Comparison of ENCODE assay signal across 17 cellular contexts in genomic region chr7:132298782-132299181, GRCh38.
DNase-seq lines count a peak whose midpoint lies in the region; ATAC-seq and TF ChIP-seq lines count a peak whose summit lies in the region.
"Had no signal": no experiment of that assay in that cellular context is flagged by ENCODE, and none has a peak within 500 bp of the region (broad histone marks: within the 10 kb centered on the region; RNA-seq: fewer than 3 reads in every experiment).

No MANE protein-coding gene starts in this region.

- H3K4me3 Mint-ChIP-seq in activated naive CD4-positive, alpha-beta T cell treated with anti-CD3 and anti-CD28 coated beads for 36 hours, result no peak overlapping the region
- H3K4me3 Mint-ChIP-seq: activated CD4-positive, alpha-beta T cell treated with anti-CD3 and anti-CD28 coated beads, Interleukin-2, amount 10 ng/mL, durations not matched to agents 24 days and 14 days; nephron had no signal

- no peaks in the 10 kb centered on the region for H3K4me1 Mint-ChIP-seq in activated naive CD4-positive, alpha-beta T cell treated with anti-CD3 and anti-CD28 coated beads for 36 hours (ENCODE audit: low read depth)
- H3K4me1 Mint-ChIP-seq: nephron had no signal

- no peak overlapping the region for H3K4me3 ChIP-seq in fibroblast of pulmonary artery (replicated peaks; ENCODE audit: low read depth, low read length)
- H3K4me3 ChIP-seq: skin epidermis had no signal

- H3K27ac Mint-ChIP-seq in activated naive CD4-positive, alpha-beta T cell treated with anti-CD3 and anti-CD28 coated beads for 36 hours, result no peak overlapping the region
- H3K27ac Mint-ChIP-seq: activated CD4-positive, alpha-beta T cell treated with anti-CD3 and anti-CD28 coated beads, Interleukin-2, amount 10 ng/mL, durations not matched to agents 24 days and 14 days; nephron had no signal

- no peaks in the 10 kb centered on the region for H3K9me3 Mint-ChIP-seq in activated naive CD4-positive, alpha-beta T cell treated with anti-CD3 and anti-CD28 coated beads for 36 hours
- H3K9me3 Mint-ChIP-seq: activated CD4-positive, alpha-beta T cell treated with anti-CD3 and anti-CD28 coated beads, Interleukin-2, amount 10 ng/mL, durations not matched to agents 24 days and 14 days; nephron had no signal

- intact Hi-C loops in activated naive CD4-positive, alpha-beta T cell treated with anti-CD3 and anti-CD28 coated beads for 36 hours (cut with micrococcal nuclease), result no loop called here

- no peaks in the 10 kb centered on the region for H3K27me3 Mint-ChIP-seq in activated naive CD4-positive, alpha-beta T cell treated with anti-CD3 and anti-CD28 coated beads for 36 hours (ENCODE audit: low read depth)
- H3K27me3 Mint-ChIP-seq: activated CD4-positive, alpha-beta T cell treated with anti-CD3 and anti-CD28 coated beads, Interleukin-2, amount 10 ng/mL, durations not matched to agents 24 days and 14 days had no signal

- ATAC-seq in HG02642 (IDR thresholded peaks at IDR 0.05; ENCODE audit: poor library complexity, unreplicated experiment), result no peak
- ATAC-seq in GM18498 (IDR thresholded peaks at IDR 0.05; ENCODE audit: unreplicated experiment), result no peak
- ATAC-seq: left colon had no signal

- H3K36me3 Mint-ChIP-seq in activated naive CD4-positive, alpha-beta T cell treated with anti-CD3 and anti-CD28 coated beads for 36 hours (ENCODE audit: low read depth), result no peaks in the 10 kb centered on the region

- DNase-seq in NCI-H1092 treated with DMSO at 0.1 percent for 48 hours (lab: John Stamatoyannopoulos, UW) (peak; percentile 34), NCI-H1092 (lab: John Stamatoyannopoulos, UW) (no peak), RWPE1 (ENCODE audit: low spot score) (peak; percentile 26), fibroblast of pulmonary artery (ENCODE audit: low read depth) (peak; percentile 57), superior temporal gyrus (ENCODE audit: extremely low spot score) (peak; percentile 24)
- no peak for DNase-seq in activated naive CD4-positive, alpha-beta T cell treated with anti-CD3 and anti-CD28 coated beads for 36 hours
- DNase-seq: activated CD4-positive, alpha-beta T cell treated with anti-CD3 and anti-CD28 coated beads, Interleukin-2, amount 10 ng/mL, durations not matched to agents 24 days and 14 days; activated gamma-delta T cell; DMS79 treated with DMSO at 0.1 percent for 48 hours; left colon; T-helper 2 cell had no signal

- H3K27ac ChIP-seq in RWPE1, result no peak overlapping the region
- H3K27ac ChIP-seq: 22Rv1, KMS-11, skin epidermis had no signal

- TF ChIP-seq CTCF in RWPE1 (conservative IDR thresholded peaks at IDR 0.05; ENCODE audit: low read depth), result no peak
- TF ChIP-seq CTCF in fibroblast of pulmonary artery (IDR thresholded peaks at IDR 0.05; ENCODE audit: low read length, missing control alignments), result no peak

- CTCF ChIA-PET in RWPE1 (lab: Yijun Ruan, JAX), result no interaction called here
- CTCF ChIA-PET in activated naive CD4-positive, alpha-beta T cell treated with anti-CD3 and anti-CD28 coated beads for 36 hours (lab: Charles Lee), result no interaction called here

- POLR2A ChIA-PET in RWPE1 (lab: Yijun Ruan, JAX; ENCODE audit: low non-redundant PET), result no interaction called here

Comparison
In these comparisons a context has a peak if more than half of its experiments do, and no peak if none do; other contexts are left out.
1. DNase-seq: peak in NCI-H1092 treated with DMSO at 0.1 percent for 48 hours (single experiment), RWPE1 (single experiment), fibroblast of pulmonary artery (single experiment) and superior temporal gyrus (single experiment); none in NCI-H1092 (single experiment) and activated naive CD4-positive, alpha-beta T cell treated with anti-CD3 and anti-CD28 coated beads for 36 hours (single experiment).